ENCODE assay signal across 8 cellular contexts in genomic region chr17:42609182-42609813, GRCh38. TPM values are rescaled to one million over a fixed set of nuclear protein-coding genes. Genes with fewer than 3 reads are reported as not detected.
A peak's percentile ranks its signal among the peaks of the same experiment; 100 is the strongest.
DNase-seq lines count a peak whose midpoint lies in the region; ATAC-seq and TF ChIP-seq lines count a peak whose summit lies in the region.

Gene RETREG3, minus strand, starts transcription at chr17:42609374. Its CDS starts 50 bp downstream, at chr17:42609324.
Gene TUBG1, plus strand, starts transcription at chr17:42609683. Its CDS starts 55 bp downstream, at chr17:42609738.

- peak; percentile 94 for ATAC-seq in activated T-helper 17 cell treated with anti-CD3 and anti-CD28 coated beads, Interleukin-2, amount 50 U/mL, for 72 hours (replicated peaks)
- ATAC-seq in naive B cell (ENCODE audit: low read depth in 2 of 2) = peak; percentile 86 to 90
- ATAC-seq in stimulated activated memory B cell treated with anti-CD40 and anti-IgM and Interleukin-4, amounts not matched to agents 10 μg/mL and 1 μg/mL and 100 μg/mL, for 72 hours = peak; percentile 97

- peaks cover 56% of the 10 kb centered on the region for H3K36me3 Mint-ChIP-seq in activated T-helper 17 cell treated with anti-CD3 and anti-CD28 coated beads, Interleukin-2, amount 50 U/mL, for 72 hours (ENCODE audit: low read depth)
- peaks cover 0 to 14% of the 10 kb centered on the region in 2 donors for H3K36me3 Mint-ChIP-seq in naive B cell
- peaks cover 26% of the 10 kb centered on the region for H3K36me3 Mint-ChIP-seq in stimulated activated memory B cell treated with anti-CD40 and anti-IgM and Interleukin-4, amounts not matched to agents 10 μg/mL and 1 μg/mL and 100 μg/mL, for 72 hours

- H3K27ac ChIP-seq in RWPE1 = peak within 1 kb of the TSS; percentile 93

- DNase-seq in EL (peak; percentile 99), GOT3 (lab: John Stamatoyannopoulos, UW) (peak; percentile 97), LNCaP clone FGC (ENCODE audit: low read depth) (peak; percentile 98), RWPE1 (ENCODE audit: low spot score) (peak; percentile 99), fibroblast of gingiva (ENCODE audit: low read depth) (peak; percentile 99), naive B cell (peak; percentile 99)

- H3K4me1 Mint-ChIP-seq in activated T-helper 17 cell treated with anti-CD3 and anti-CD28 coated beads, Interleukin-2, amount 50 U/mL, for 72 hours = peaks cover 6% of the 10 kb centered on the region
- peaks cover 30 to 51% (median 40%) of the 10 kb centered on the region in 3 donors for H3K4me1 Mint-ChIP-seq in naive B cell
- peaks cover 53% of the 10 kb centered on the region for H3K4me1 Mint-ChIP-seq in stimulated activated memory B cell treated with anti-CD40 and anti-IgM and Interleukin-4, amounts not matched to agents 10 μg/mL and 1 μg/mL and 100 μg/mL, for 72 hours

- peak within 1 kb of the TSS; percentile 96 for H3K4me3 Mint-ChIP-seq in activated T-helper 17 cell treated with anti-CD3 and anti-CD28 coated beads, Interleukin-2, amount 50 U/mL, for 72 hours
- H3K4me3 Mint-ChIP-seq in naive B cell = peak within 1 kb of the TSS; percentile 97 to 100 (median 100)
- H3K4me3 Mint-ChIP-seq in stimulated activated memory B cell treated with anti-CD40 and anti-IgM and Interleukin-4, amounts not matched to agents 10 μg/mL and 1 μg/mL and 100 μg/mL, for 72 hours = peak within 1 kb of the TSS; percentile 99

- peak within 1 kb of the TSS; percentile 84 for H3K4me3 ChIP-seq in LNCaP clone FGC (ENCODE audit: low read depth, low read length)

- H3K27me3 Mint-ChIP-seq in activated T-helper 17 cell treated with anti-CD3 and anti-CD28 coated beads, Interleukin-2, amount 50 U/mL, for 72 hours = no peaks in the 10 kb centered on the region
- H3K27me3 Mint-ChIP-seq in naive B cell = no peaks in the 10 kb centered on the region
- no peaks in the 10 kb centered on the region for H3K27me3 Mint-ChIP-seq in stimulated activated memory B cell treated with anti-CD40 and anti-IgM and Interleukin-4, amounts not matched to agents 10 μg/mL and 1 μg/mL and 100 μg/mL, for 72 hours

- no peak for TF ChIP-seq CTCF in LNCaP clone FGC (IDR thresholded peaks at IDR 0.05; ENCODE audit: control insufficient read depth, extremely low read depth, insufficient read depth)
- TF ChIP-seq CTCF in RWPE1 (conservative IDR thresholded peaks at IDR 0.05; ENCODE audit: low read depth) = no peak; the same call in 1 of the 2 replicates

- no peaks in the 10 kb centered on the region for H3K9me3 Mint-ChIP-seq in activated T-helper 17 cell treated with anti-CD3 and anti-CD28 coated beads, Interleukin-2, amount 50 U/mL, for 72 hours
- no peaks in the 10 kb centered on the region for H3K9me3 Mint-ChIP-seq in naive B cell
- H3K9me3 Mint-ChIP-seq in stimulated activated memory B cell treated with anti-CD40 and anti-IgM and Interleukin-4, amounts not matched to agents 10 μg/mL and 1 μg/mL and 100 μg/mL, for 72 hours = no peaks in the 10 kb centered on the region

- CTCF ChIA-PET in RWPE1 (lab: Yijun Ruan, JAX) = interaction anchor here (0.8 to 2.4 kb wide), 6 partner anchors 9 to 113 kb away, joined by 3 to 16 read pairs (median 6); no protein-coding TSS in a partner anchor

- POLR2A ChIA-PET in RWPE1 (lab: Yijun Ruan, JAX; ENCODE audit: low non-redundant PET) = interaction anchor here (0.6 to 2.3 kb wide), 5 partner anchors 9 to 84 kb away, joined by 3 to 9 read pairs (median 3); partner anchors contain the start of gene PSMC3IP

- H3K27ac Mint-ChIP-seq in activated T-helper 17 cell treated with anti-CD3 and anti-CD28 coated beads, Interleukin-2, amount 50 U/mL, for 72 hours = peak within 1 kb of the TSS; percentile 94
- H3K27ac Mint-ChIP-seq in naive B cell = peak within 1 kb of the TSS; percentile 96 to 99 (median 98)
- peak within 1 kb of the TSS; percentile 92 for H3K27ac Mint-ChIP-seq in stimulated activated memory B cell treated with anti-CD40 and anti-IgM and Interleukin-4, amounts not matched to agents 10 μg/mL and 1 μg/mL and 100 μg/mL, for 72 hours

RNA-seq across cellular contexts. Expression of gene RETREG3, which starts in this region (rescaled TPM):
- 10 to 100 TPM; 38.5 to 50.7 TPM for total RNA-seq in activated T-helper 17 cell treated with anti-CD3 and anti-CD28 coated beads, Interleukin-2, amount 50 U/mL, for 72 hours
- polyA plus RNA-seq in naive B cell (ENCODE audit: low read depth in 6 of 6) = 100 to 1,000 TPM; 132 to 161 (median 140) TPM

RNA-seq across cellular contexts. Expression of gene TUBG1, which starts in this region (rescaled TPM):
- total RNA-seq in activated T-helper 17 cell treated with anti-CD3 and anti-CD28 coated beads, Interleukin-2, amount 50 U/mL, for 72 hours = 10 to 100 TPM; 55.8 to 88.4 TPM
- 10 to 100 TPM in 1 of 6 donors, 1 to 10 TPM in 4, not detected in 1; 4.2 to 10.2 (median 6.8) TPM for polyA plus RNA-seq in naive B cell (ENCODE audit: low read depth in 6 of 6)

Comparison
In these comparisons a context has a peak if more than half of its experiments do, and no peak if none do; other contexts are left out.
1. Peak in every context shown above with its lines: DNase-seq, ATAC-seq, H3K4me3 ChIP-seq and H3K27ac ChIP-seq.